In genomic region chr11:111388842-111389241, GRCh38 we compare ENCODE assay signal across 27 cellular contexts. TPM values are rescaled to one million over a fixed set of nuclear protein-coding genes. Genes with fewer than 3 reads are reported as not detected.
DNase-seq lines count a peak whose midpoint lies in the region; ATAC-seq and TF ChIP-seq lines count a peak whose summit lies in the region.
"Had no signal": no experiment of that assay in that cellular context is flagged by ENCODE, and none has a peak within 500 bp of the region (broad histone marks: within the 10 kb centered on the region; RNA-seq: fewer than 3 reads in every experiment).

No MANE protein-coding gene starts in this region.

- H4K20me1 ChIP-seq in PC-9 (ENCODE audit: insufficient read depth) = no peaks in the 10 kb centered on the region

- no peak overlapping the region for H2AFZ ChIP-seq in PC-9

- CTCF ChIA-PET in MCF 10A (lab: Yijun Ruan, JAX) (interaction anchor here (0.7 to 1.2 kb wide), 3 partner anchors 26 to 41 kb away, joined by 3 read pairs; no protein-coding TSS in a partner anchor), PC-9 (lab: Charles Lee) (no interaction called here)
- CTCF ChIA-PET in activated CD8-positive, alpha-beta T cell treated with anti-CD3 and anti-CD28 coated beads for 36 hours (lab: Charles Lee) = interaction anchor here (0.7 kb wide), 1 partner anchor 109 kb away, joined by 3 read pairs; no protein-coding TSS in a partner anchor

- H3F3A ChIP-seq in PC-9 (ENCODE audit: insufficient read depth, low read depth) = 0 out of 2 replicates have a peak, but pooled peaks cover 4% of the 10 kb centered on the region

- peaks cover 11% of the 10 kb centered on the region for H3K9me3 Mint-ChIP-seq in MCF 10A (ENCODE audit: unreplicated experiment)
- no peaks in the 10 kb centered on the region for H3K9me3 Mint-ChIP-seq in activated CD8-positive, alpha-beta T cell treated with anti-CD3 and anti-CD28 coated beads for 36 hours
- H3K9me3 Mint-ChIP-seq: activated naive CD4-positive, alpha-beta T cell treated with anti-CD3 and anti-CD28 coated beads for 36 hours; T-helper 2 cell treated with Interferon-gamma antibody and Interleukin-4, amounts not matched to agents 5 μg/mL and 100 μg/mL, for 36 hours had no signal

- no peaks in the 10 kb centered on the region for H3K9me3 ChIP-seq in breast epithelium
- peaks cover 3% of the 10 kb centered on the region for H3K9me3 ChIP-seq in PC-9 (ENCODE audit: insufficient read depth, low read depth)
- H3K9me3 ChIP-seq: HAP-1, sigmoid colon, stomach, tibial artery had no signal

- BruUV-seq in MCF 10A (replicated peaks; lab: Mats Ljungman, UMichigan) (no TSS peak), PC-9 (replicated peaks; lab: Mats Ljungman, UMichigan) (no TSS peak)

- no peaks in the 10 kb centered on the region for H3K36me3 Mint-ChIP-seq in MCF 10A (ENCODE audit: insufficient read depth, unreplicated experiment)
- peaks cover 1% of the 10 kb centered on the region for H3K36me3 Mint-ChIP-seq in activated CD8-positive, alpha-beta T cell treated with anti-CD3 and anti-CD28 coated beads for 36 hours (ENCODE audit: low read depth)

- no peak overlapping the region for H3K27ac Mint-ChIP-seq in MCF 10A (ENCODE audit: low read depth, unreplicated experiment)
- H3K27ac Mint-ChIP-seq in activated CD8-positive, alpha-beta T cell treated with anti-CD3 and anti-CD28 coated beads for 36 hours = no peak overlapping the region
- H3K27ac Mint-ChIP-seq: activated CD4-positive, alpha-beta T cell treated with anti-CD3 and anti-CD28 coated beads, Interleukin-2, amount 10 ng/mL, durations not matched to agents 24 days and 14 days; activated naive CD4-positive, alpha-beta T cell treated with anti-CD3 and anti-CD28 coated beads for 36 hours; T-helper 2 cell treated with Interferon-gamma antibody and Interleukin-4, amounts not matched to agents 5 μg/mL and 100 μg/mL, for 36 hours had no signal

- TF ChIP-seq POLR2A in breast epithelium (IDR thresholded peaks at IDR 0.05) = no peak

- intact Hi-C loops in MCF 10A (cut with micrococcal nuclease) = no loop called here
- intact Hi-C loops in breast epithelium (cut with DNase I; ENCODE audit: low total_unique reads) = no loop called here
- intact Hi-C loops in PC-9 (cut with micrococcal nuclease; ENCODE audit: unreplicated experiment) = no loop called here
- intact Hi-C loops in activated CD8-positive, alpha-beta T cell treated with anti-CD3 and anti-CD28 coated beads for 36 hours (cut with micrococcal nuclease) = no loop called here

- H3K4me1 Mint-ChIP-seq in MCF 10A (ENCODE audit: insufficient read depth, unreplicated experiment) = peaks cover 4% of the 10 kb centered on the region
- peaks cover 8% of the 10 kb centered on the region for H3K4me1 Mint-ChIP-seq in activated CD8-positive, alpha-beta T cell treated with anti-CD3 and anti-CD28 coated beads for 36 hours (ENCODE audit: low read depth)

- H3K4me3 Mint-ChIP-seq in MCF 10A (ENCODE audit: unreplicated experiment) = no peak overlapping the region
- H3K4me3 Mint-ChIP-seq in activated CD8-positive, alpha-beta T cell treated with anti-CD3 and anti-CD28 coated beads for 36 hours = no peak overlapping the region
- H3K4me3 Mint-ChIP-seq: activated CD4-positive, alpha-beta T cell treated with anti-CD3 and anti-CD28 coated beads, Interleukin-2, amount 10 ng/mL, durations not matched to agents 24 days and 14 days; activated naive CD4-positive, alpha-beta T cell treated with anti-CD3 and anti-CD28 coated beads for 36 hours; T-helper 2 cell treated with Interferon-gamma antibody and Interleukin-4, amounts not matched to agents 5 μg/mL and 100 μg/mL, for 36 hours had no signal

- H3K27ac ChIP-seq in breast epithelium = no peak overlapping the region
- no peak overlapping the region for H3K27ac ChIP-seq in PC-9
- no peak overlapping the region for H3K27ac ChIP-seq in foreskin keratinocyte
- H3K27ac ChIP-seq: HL-60, sigmoid colon, stomach, tibial artery had no signal

- H3K4me3 ChIP-seq in breast epithelium = no peak overlapping the region
- H3K4me3 ChIP-seq in PC-9 = no peak overlapping the region
- H3K4me3 ChIP-seq: HAP-1, sigmoid colon, stomach, tibial artery had no signal

- peak overlapping the region; percentile 14; the same call in 1 of the 2 replicates for H3K4me2 ChIP-seq in PC-9

- TF ChIP-seq CTCF in MCF 10A (IDR thresholded peaks at IDR 0.05; ENCODE audit: unreplicated experiment) (no peak), breast epithelium (IDR thresholded peaks at IDR 0.05) (no peak), PC-9 (conservative IDR thresholded peaks at IDR 0.05) (no peak), foreskin keratinocyte (conservative IDR thresholded peaks at IDR 0.05) (no peak)
- TF ChIP-seq CTCF in activated CD8-positive, alpha-beta T cell treated with anti-CD3 and anti-CD28 coated beads for 36 hours (IDR thresholded peaks at IDR 0.05) = no peak

- POLR2A ChIA-PET in MCF 10A (lab: Yijun Ruan, JAX) (no interaction called here), PC-9 (lab: Charles Lee; ENCODE audit: unreplicated experiment) (interaction anchor here (0.5 kb wide), 1 partner anchor 769 kb away, joined by 3 read pairs; no protein-coding TSS in a partner anchor)
- POLR2A ChIA-PET in activated CD8-positive, alpha-beta T cell treated with anti-CD3 and anti-CD28 coated beads for 36 hours (lab: Charles Lee) = interaction anchor here (1.0 kb wide), 1 partner anchor 10 kb away, joined by 3 read pairs; the partner anchor contains the start of gene POU2AF1

- DNase-seq in MCF 10A (ENCODE audit: unreplicated experiment) (peak; percentile 31), breast epithelium (ENCODE audit: low spot score in 2 of 2) (no peak), PC-9 (no peak), foreskin keratinocyte (peak in 1 of 2 donors; percentile 44), AG08395 (ENCODE audit: low spot score) (no peak), NCI-H2227 treated with DMSO at 0.1 percent for 48 hours (lab: John Stamatoyannopoulos, UW) (no peak)
- DNase-seq in activated CD8-positive, alpha-beta T cell treated with anti-CD3 and anti-CD28 coated beads for 36 hours = no peak
- DNase-seq: 8988T; activated CD4-positive, alpha-beta T cell treated with anti-CD3 and anti-CD28 coated beads, Interleukin-2, amount 10 ng/mL, durations not matched to agents 24 days and 14 days; activated naive CD4-positive, alpha-beta T cell treated with anti-CD3 and anti-CD28 coated beads for 36 hours; amygdala; DMS79; glutamatergic neuron; NCI-H1436 treated with DMSO at 0.1 percent for 48 hours; NCI-H524; posterior cingulate gyrus; sigmoid colon; stimulated activated CD4-positive, alpha-beta T cell treated with anti-CD3 and anti-CD28 coated beads, Interleukin-15, amount 100 ng/mL, for 24 hours; stomach; tibial artery had no signal

- peak; percentile 23 for ATAC-seq in foreskin keratinocyte
- no peak for ATAC-seq in HG03175 (IDR thresholded peaks at IDR 0.05; ENCODE audit: unreplicated experiment)
- ATAC-seq in activated CD8-positive, alpha-beta T cell treated with anti-CD3 and anti-CD28 coated beads for 36 hours = no peak
- ATAC-seq: SK-N-SH treated with all-trans-retinoic acid at 6 μM for 48 hours had no signal

- H3K4me1 ChIP-seq in breast epithelium = no peaks in the 10 kb centered on the region
- H3K4me1 ChIP-seq in PC-9 (replicated peaks; ENCODE audit: insufficient read depth) = peaks cover 26% of the 10 kb centered on the region
- H3K4me1 ChIP-seq in foreskin keratinocyte = no peaks in the 10 kb centered on the region
- H3K4me1 ChIP-seq: HAP-1 had no signal

- H3K79me2 ChIP-seq in PC-9 (ENCODE audit: low read depth) = no peaks in the 10 kb centered on the region

- H3K27me3 ChIP-seq in breast epithelium (no peaks in the 10 kb centered on the region), PC-9 (ENCODE audit: insufficient read depth, low read depth) (no peaks in the 10 kb centered on the region), foreskin keratinocyte (peaks cover 14% of the 10 kb centered on the region)
- H3K27me3 ChIP-seq: sigmoid colon, stomach, tibial artery had no signal

- H3K36me3 ChIP-seq in breast epithelium (no peaks in the 10 kb centered on the region), PC-9 (ENCODE audit: low read depth) (no peaks in the 10 kb centered on the region)
- H3K36me3 ChIP-seq: HAP-1, sigmoid colon, stomach, tibial artery had no signal

- no peaks in the 10 kb centered on the region for H3K27me3 Mint-ChIP-seq in MCF 10A (ENCODE audit: insufficient read depth, unreplicated experiment)
- peaks cover 4% of the 10 kb centered on the region for H3K27me3 Mint-ChIP-seq in activated CD8-positive, alpha-beta T cell treated with anti-CD3 and anti-CD28 coated beads for 36 hours
- H3K27me3 Mint-ChIP-seq: activated CD4-positive, alpha-beta T cell treated with anti-CD3 and anti-CD28 coated beads, Interleukin-2, amount 10 ng/mL, durations not matched to agents 24 days and 14 days had no signal

- H3K9me2 ChIP-seq in PC-9 (ENCODE audit: insufficient read depth) = no peaks in the 10 kb centered on the region

RNA-seq across cellular contexts. Expression of gene POU2AF1, which starts 9.8 kb away (rescaled TPM):
- total RNA-seq in MCF 10A (2022) = not detected in 2 replicates
- 1 to 10 TPM in 2 of 3 donors, under 1 TPM in 1; 0.16 to 5.6 (median 3.5) TPM for total RNA-seq in breast epithelium
- total RNA-seq in PC-9 (2021) = 0.37 TPM in 1 of 2 replicates, not detected in the other
- total RNA-seq in foreskin keratinocyte = not detected in 2 replicates
- not detected in 2 replicates for polyA plus RNA-seq in foreskin keratinocyte
- total RNA-seq in activated CD8-positive, alpha-beta T cell treated with anti-CD3 and anti-CD28 coated beads for 36 hours = 1 to 10 TPM; 3.6 to 4.5 TPM
- total RNA-seq: kidney epithelial cell, lung microvascular endothelial cell had no signal
